In genomic region chr1:221837886-221838285, GRCh38 we compare ENCODE assay signal across 15 cellular contexts.
DNase-seq lines count a peak whose midpoint lies in the region; ATAC-seq and TF ChIP-seq lines count a peak whose summit lies in the region.
"Had no signal": no experiment of that assay in that cellular context is flagged by ENCODE, and none has a peak within 500 bp of the region (broad histone marks: within the 10 kb centered on the region; RNA-seq: fewer than 3 reads in every experiment).

No MANE protein-coding gene starts in this region.

- H3K36me3 Mint-ChIP-seq in neural progenitor cell, result no peaks in the 10 kb centered on the region

- peaks cover 0 to 7% of the 10 kb centered on the region in 2 donors for H3K9me3 Mint-ChIP-seq in stimulated activated naive CD8-positive, alpha-beta T cell treated with anti-CD3 and anti-CD28 coated beads, Interleukin-15, amount 100 ng/mL, for 72 hours
- H3K9me3 Mint-ChIP-seq in neural progenitor cell, result no peaks in the 10 kb centered on the region

- H3K4me3 ChIP-seq in neural progenitor cell, result no peak overlapping the region
- H3K4me3 ChIP-seq: esophagus squamous epithelium, lung, MG63, skin epidermis, tibial nerve had no signal

- ATAC-seq in HG03066 (IDR thresholded peaks at IDR 0.05; ENCODE audit: low read depth, unreplicated experiment), result peak; percentile 37
- ATAC-seq in stimulated activated naive CD8-positive, alpha-beta T cell treated with anti-CD3 and anti-CD28 coated beads, Interleukin-15, amount 100 ng/mL, for 72 hours, result peak; percentile 62
- ATAC-seq: Right ventricle myocardium inferior had no signal

- peak overlapping the region; percentile 60 to 73 for H3K4me3 Mint-ChIP-seq in stimulated activated naive CD8-positive, alpha-beta T cell treated with anti-CD3 and anti-CD28 coated beads, Interleukin-15, amount 100 ng/mL, for 72 hours
- no peak overlapping the region for H3K4me3 Mint-ChIP-seq in neural progenitor cell

- no peaks in the 10 kb centered on the region for H3K27me3 ChIP-seq in neural progenitor cell
- H3K27me3 ChIP-seq: esophagus squamous epithelium, MG63, tibial nerve had no signal

- peaks cover 67% of the 10 kb centered on the region for H3K4me1 Mint-ChIP-seq in stimulated activated naive CD8-positive, alpha-beta T cell treated with anti-CD3 and anti-CD28 coated beads, Interleukin-15, amount 100 ng/mL, for 72 hours
- no peaks in the 10 kb centered on the region for H3K4me1 Mint-ChIP-seq in neural progenitor cell

- no peaks in the 10 kb centered on the region for H3K9me3 ChIP-seq in neural progenitor cell (ENCODE audit: low read depth)
- H3K9me3 ChIP-seq: esophagus squamous epithelium, MG63, tibial nerve had no signal

- H3K27me3 Mint-ChIP-seq in stimulated activated naive CD8-positive, alpha-beta T cell treated with anti-CD3 and anti-CD28 coated beads, Interleukin-15, amount 100 ng/mL, for 72 hours, result peaks cover 26% of the 10 kb centered on the region
- peaks cover 10% of the 10 kb centered on the region for H3K27me3 Mint-ChIP-seq in neural progenitor cell (ENCODE audit: insufficient read depth, low read depth)

- H3K9ac ChIP-seq in neural progenitor cell, result no peak overlapping the region

- H3F3A ChIP-seq in neural progenitor cell (ENCODE audit: low read depth), result no peaks in the 10 kb centered on the region

- no peak overlapping the region for H3K4me2 ChIP-seq in neural progenitor cell

- no peaks in the 10 kb centered on the region for H3K79me2 ChIP-seq in neural progenitor cell (ENCODE audit: low read depth)

- H3K4me1 ChIP-seq in neural progenitor cell, result no peaks in the 10 kb centered on the region
- H3K4me1 ChIP-seq: tibial nerve had no signal

- no peak overlapping the region for H3K27ac ChIP-seq in neural progenitor cell
- H3K27ac ChIP-seq: tibial nerve had no signal

- no peaks in the 10 kb centered on the region for H3K36me3 ChIP-seq in neural progenitor cell
- H3K36me3 ChIP-seq: esophagus squamous epithelium, MG63, tibial nerve had no signal

- H4K20me1 ChIP-seq in neural progenitor cell (ENCODE audit: low read depth), result no peaks in the 10 kb centered on the region

- DNase-seq in stimulated activated CD4-positive, alpha-beta T cell treated with anti-CD3 and anti-CD28 coated beads, Interleukin-12 subunit alpha, Interleukin-12 subunit beta, amount 100 ng/mL, for 4 hours, result peak; percentile 11
- no peak for DNase-seq in stimulated activated CD4-positive, alpha-beta T cell treated with anti-CD3 and anti-CD28 coated beads, Interleukin-2, amount 100 ng/mL, for 48 hours
- peak; percentile 52 to 54 for DNase-seq in activated T-cell treated with anti-CD3 and anti-CD28 coated beads, Interleukin-2, amount 50 U/mL, for 48 hours
- peak; percentile 32 to 52 for DNase-seq in stimulated activated naive CD8-positive, alpha-beta T cell treated with anti-CD3 and anti-CD28 coated beads, Interleukin-15, amount 100 ng/mL, for 72 hours
- no peak for DNase-seq in neural progenitor cell (ENCODE audit: low spot score)
- DNase-seq in occipital lobe (lab: John Stamatoyannopoulos, UW), result no peak
- DNase-seq in NCI-H1092 (lab: John Stamatoyannopoulos, UW), result no peak
- DNase-seq: esophagus squamous epithelium, GOT3, MG63 had no signal

- H2AFZ ChIP-seq in neural progenitor cell (replicated peaks), result no peak overlapping the region

- TF ChIP-seq CTCF in neural progenitor cell (IDR thresholded peaks at IDR 0.05), result no peak

- peak overlapping the region; percentile 41 to 88 for H3K27ac Mint-ChIP-seq in stimulated activated naive CD8-positive, alpha-beta T cell treated with anti-CD3 and anti-CD28 coated beads, Interleukin-15, amount 100 ng/mL, for 72 hours
- H3K27ac Mint-ChIP-seq in neural progenitor cell, result no peak overlapping the region

Comparison
In these comparisons a context has a peak if more than half of its experiments do, and no peak if none do; other contexts are left out.
1. DNase-seq: peak in stimulated activated CD4-positive, alpha-beta T cell treated with anti-CD3 and anti-CD28 coated beads, Interleukin-12 subunit alpha, Interleukin-12 subunit beta, amount 100 ng/mL, for 4 hours (single experiment), activated T-cell treated with anti-CD3 and anti-CD28 coated beads, Interleukin-2, amount 50 U/mL, for 48 hours (2 of 2) and stimulated activated naive CD8-positive, alpha-beta T cell treated with anti-CD3 and anti-CD28 coated beads, Interleukin-15, amount 100 ng/mL, for 72 hours (2 of 2); none in stimulated activated CD4-positive, alpha-beta T cell treated with anti-CD3 and anti-CD28 coated beads, Interleukin-2, amount 100 ng/mL, for 48 hours (0 of 2), neural progenitor cell (single experiment), occipital lobe (single experiment) and NCI-H1092 (single experiment).